20 cellular contexts compared by ENCODE assay signal in genomic region chr9:90290716-90291485, GRCh38.
DNase-seq lines count a peak whose midpoint lies in the region; FAIRE-seq and TF ChIP-seq lines count a peak whose summit lies in the region.
"Had no signal": no experiment of that assay in that cellular context is flagged by ENCODE, and none has a peak within 500 bp of the region (broad histone marks: within the 10 kb centered on the region; RNA-seq: fewer than 3 reads in every experiment).

No MANE protein-coding gene starts in this region.

- no peak overlapping the region for H3K4me3 ChIP-seq in brain microvascular endothelial cell (ENCODE audit: low read depth, low read length)
- H3K4me3 ChIP-seq in fibroblast of villous mesenchyme (ENCODE audit: low read depth, low read length): no peak overlapping the region
- H3K4me3 ChIP-seq: HAP-1, SJSA1 had no signal

- TF ChIP-seq CTCF in brain microvascular endothelial cell (IDR thresholded peaks at IDR 0.05; ENCODE audit: low read depth, low read length, missing control alignments) (no peak), fibroblast of villous mesenchyme (IDR thresholded peaks at IDR 0.05; ENCODE audit: insufficient read depth, low read depth, low read length) (no peak), Calu3 (IDR thresholded peaks at IDR 0.05; ENCODE audit: unreplicated experiment) (no peak)

- no peaks in the 10 kb centered on the region for H3K27me3 ChIP-seq in brain microvascular endothelial cell (replicated peaks)
- H3K27me3 ChIP-seq: SJSA1 had no signal

- H3K36me3 Mint-ChIP-seq in Calu3 (ENCODE audit: insufficient read depth, unreplicated experiment): no peaks in the 10 kb centered on the region
- H3K36me3 Mint-ChIP-seq: CD14-positive monocyte had no signal

- BruUV-seq in Calu3 (replicated peaks; lab: Mats Ljungman, UMichigan): no TSS peak

- intact Hi-C loops in Calu3 (cut with micrococcal nuclease; ENCODE audit: unreplicated experiment): no loop called here

- CTCF ChIA-PET in Calu3 (lab: Charles Lee): no interaction called here

- H3K36me3 ChIP-seq in brain microvascular endothelial cell (replicated peaks): no peaks in the 10 kb centered on the region
- H3K36me3 ChIP-seq: HAP-1, SJSA1 had no signal

- no peak overlapping the region for H3K4me3 Mint-ChIP-seq in Calu3 (ENCODE audit: low read depth, unreplicated experiment)
- H3K4me3 Mint-ChIP-seq: CD14-positive monocyte had no signal

- H3K27ac ChIP-seq in brain microvascular endothelial cell: no peak overlapping the region
- H3K27ac ChIP-seq: SJSA1 had no signal

- no peak overlapping the region for H3K27ac Mint-ChIP-seq in Calu3 (ENCODE audit: unreplicated experiment)
- H3K27ac Mint-ChIP-seq: CD14-positive monocyte had no signal

- no peak for FAIRE-seq in RCC 7860 (lab: Jason Lieb, UNC)
- FAIRE-seq: GM19239 had no signal

- in situ Hi-C loops in brain microvascular endothelial cell (cut with HindIII; ENCODE audit: low pct_ligation_motif_present, low sequenced_read_pairs): no loop called here

- H3K27me3 Mint-ChIP-seq in Calu3 (ENCODE audit: unreplicated experiment): no peaks in the 10 kb centered on the region

- H3K9me3 Mint-ChIP-seq in Calu3 (ENCODE audit: low read depth, unreplicated experiment): no peaks in the 10 kb centered on the region

- DNase-seq in RCC 7860 (ENCODE audit: low spot score) (peak; percentile 25), brain microvascular endothelial cell (peak; percentile 62), fibroblast of villous mesenchyme (ENCODE audit: low read depth) (peak; percentile 57), stromal cell of bone marrow (ENCODE audit: low read depth) (peak; percentile 10), Calu3 (no peak), NCI-H2227 (lab: John Stamatoyannopoulos, UW; ENCODE audit: unreplicated experiment) (no peak)
- no peak for DNase-seq in effector CD8-positive, alpha-beta T cell (lab: John Stamatoyannopoulos, UW)
- DNase-seq: ACHN, AML-193, EL, KBM-7, MV-4-11, NCI-H1417, NCI-H1930, NCI-H2171, NCI-H774 had no signal

- H3K4me1 Mint-ChIP-seq in Calu3 (ENCODE audit: low read depth, unreplicated experiment): no peaks in the 10 kb centered on the region
- H3K4me1 Mint-ChIP-seq: CD14-positive monocyte had no signal

Comparison
In these comparisons a context has a peak if more than half of its experiments do, and no peak if none do; other contexts are left out.
1. DNase-seq: peak in RCC 7860 (single experiment), brain microvascular endothelial cell (single experiment), fibroblast of villous mesenchyme (single experiment) and stromal cell of bone marrow (single experiment); none in Calu3 (single experiment), effector CD8-positive, alpha-beta T cell (single experiment) and NCI-H2227 (single experiment).